ENCODE assay signal across 8 cellular contexts in the genomic region with DNA sequence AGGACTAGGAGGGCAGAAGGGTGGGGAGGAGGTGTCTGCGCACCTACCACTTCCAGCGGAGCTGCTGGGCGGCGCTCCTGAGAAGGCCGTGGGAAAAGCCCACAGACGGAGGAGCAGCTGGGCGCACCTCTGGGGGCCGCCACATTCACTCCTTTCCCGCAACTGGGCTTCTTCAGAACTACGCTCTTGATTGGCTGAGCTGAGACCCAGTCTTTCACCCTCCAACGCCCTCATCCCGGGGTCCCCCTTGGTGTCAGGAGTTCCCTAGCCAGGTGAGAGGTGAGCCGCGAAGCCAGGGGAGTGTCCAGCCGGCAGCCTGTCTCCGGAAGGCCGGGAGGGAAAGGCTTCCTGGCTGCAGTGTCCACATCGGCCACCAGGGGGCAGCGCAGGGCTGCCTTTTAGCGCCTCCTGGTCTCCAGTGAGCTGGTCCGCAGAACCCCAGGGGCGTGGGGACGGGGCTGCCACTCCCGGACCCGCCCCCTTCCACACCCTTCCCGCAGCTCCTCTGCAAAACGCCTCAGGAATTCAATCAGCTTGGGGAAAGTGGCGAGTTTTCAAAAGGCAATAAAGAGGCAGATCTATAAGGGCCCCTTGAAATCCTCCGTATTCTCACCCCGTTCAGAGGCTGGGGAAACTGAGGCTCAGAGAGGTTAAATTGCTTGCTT.
DNase-seq lines count a peak whose midpoint lies in the region; ATAC-seq and TF ChIP-seq lines count a peak whose summit lies in the region.

No MANE protein-coding gene starts in this region.

- peak overlapping the region; percentile 69 for H3K4me3 Mint-ChIP-seq in Calu3 (ENCODE audit: low read depth, unreplicated experiment)

- intact Hi-C loops in Calu3 (cut with micrococcal nuclease; ENCODE audit: unreplicated experiment): loop anchor here (2.0 to 10.0 kb wide), 3 partner anchors 98 to 394 kb away; a partner anchor contains a TSS

- H3K27ac Mint-ChIP-seq in Calu3 (ENCODE audit: unreplicated experiment): peak overlapping the region; percentile 84

- BruUV-seq in Calu3 (replicated peaks; lab: Mats Ljungman, UMichigan): no TSS peak

- ATAC-seq in GM19452 (IDR thresholded peaks at IDR 0.05; ENCODE audit: unreplicated experiment): no peak

- H3K9me3 Mint-ChIP-seq in Calu3 (ENCODE audit: low read depth, unreplicated experiment): no peaks in the 10 kb centered on the region

- H3K27me3 Mint-ChIP-seq in Calu3 (ENCODE audit: unreplicated experiment): no peaks in the 10 kb centered on the region

- H3K36me3 Mint-ChIP-seq in Calu3 (ENCODE audit: insufficient read depth, unreplicated experiment): peaks cover 17% of the 10 kb centered on the region

- H3K27me3 ChIP-seq in kidney epithelial cell (ENCODE audit: control insufficient read depth, insufficient read depth, low read length): peaks cover 26% of the 10 kb centered on the region

- POLR2A ChIA-PET in HEK293T (lab: Yijun Ruan, JAX): interaction anchor here (0.8 to 1.3 kb wide), 3 partner anchors 264 to 424 kb away, joined by 4 read pairs; a partner anchor contains a TSS

- H3K4me1 Mint-ChIP-seq in Calu3 (ENCODE audit: low read depth, unreplicated experiment): peaks cover 38% of the 10 kb centered on the region

- no peaks in the 10 kb centered on the region for H3K36me3 ChIP-seq in kidney epithelial cell (ENCODE audit: control insufficient read depth, insufficient read depth, low read length)

- peak; percentile 92 for TF ChIP-seq CTCF in Calu3 (IDR thresholded peaks at IDR 0.05; ENCODE audit: unreplicated experiment)
- TF ChIP-seq CTCF in kidney epithelial cell (IDR thresholded peaks at IDR 0.05; ENCODE audit: insufficient read depth, low read length, poor library complexity, severe bottlenecking): peak; percentile 97

- peak; percentile 92 for DNase-seq in Calu3
- peak; percentile 97 for DNase-seq in HEK293T (ENCODE audit: extremely low spot score)
- peak; percentile 60 for DNase-seq in NCI-H2107 (lab: John Stamatoyannopoulos, UW)
- peak; percentile 68 for DNase-seq in activated CD4-positive, alpha-beta T cell treated with anti-CD3 and anti-CD28 coated beads for 1 hour
- DNase-seq in cerebellar cortex (ENCODE audit: low spot score): peak; percentile 75
- DNase-seq in kidney epithelial cell (ENCODE audit: low read depth): peak; percentile 54
- DNase-seq in stimulated activated CD4-positive, alpha-beta T cell treated with anti-CD3 and anti-CD28 coated beads, Interleukin-15, amount 100 ng/mL, for 24 hours: peak; percentile 86

- CTCF ChIA-PET in Calu3 (lab: Charles Lee): interaction anchor here (0.6 to 1.5 kb wide), 12 partner anchors 14 to 409 kb away, joined by 3 to 33 read pairs (median 3); a partner anchor contains a TSS
- CTCF ChIA-PET in HEK293T (lab: Yijun Ruan, JAX): interaction anchor here (0.6 to 3.4 kb wide), 31 partner anchors 8 to 627 kb away, joined by 3 to 59 read pairs (median 3); no protein-coding TSS in a partner anchor

- peak overlapping the region; percentile 23 for H3K4me3 ChIP-seq in kidney epithelial cell (ENCODE audit: low read depth, low read length)

TF ChIP-seq in HEK293T, 16 proteins besides CTCF, POLR2A, EP300 and RAD21:
- TF ChIP-seq, protein P1, sequence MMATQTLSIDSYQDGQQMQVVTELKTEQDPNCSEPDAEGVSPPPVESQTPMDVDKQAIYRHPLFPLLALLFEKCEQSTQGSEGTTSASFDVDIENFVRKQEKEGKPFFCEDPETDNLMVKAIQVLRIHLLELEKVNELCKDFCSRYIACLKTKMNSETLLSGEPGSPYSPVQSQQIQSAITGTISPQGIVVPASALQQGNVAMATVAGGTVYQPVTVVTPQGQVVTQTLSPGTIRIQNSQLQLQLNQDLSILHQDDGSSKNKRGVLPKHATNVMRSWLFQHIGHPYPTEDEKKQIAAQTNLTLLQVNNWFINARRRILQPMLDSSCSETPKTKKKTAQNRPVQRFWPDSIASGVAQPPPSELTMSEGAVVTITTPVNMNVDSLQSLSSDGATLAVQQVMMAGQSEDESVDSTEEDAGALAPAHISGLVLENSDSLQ (IDR thresholded peaks at IDR 0.05): peak; percentile 66
- TF ChIP-seq BHLHE40 (IDR thresholded peaks at IDR 0.05; ENCODE audit: borderline replicate concordance): no peak
- TF ChIP-seq ELF4 (IDR thresholded peaks at IDR 0.05): no peak
